ENCODE assay signal across 9 cellular contexts in genomic region chr5:140925806-140926205, GRCh38. TPM values are rescaled to one million over a fixed set of nuclear protein-coding genes. Genes with fewer than 3 reads are reported as not detected.
A peak's percentile ranks its signal among the peaks of the same experiment; 100 is the strongest.
DNase-seq lines count a peak whose midpoint lies in the region; ATAC-seq, FAIRE-seq and TF ChIP-seq lines count a peak whose summit lies in the region.
"Had no signal": no experiment of that assay in that cellular context is flagged by ENCODE, and none has a peak within 500 bp of the region (broad histone marks: within the 10 kb centered on the region; RNA-seq: fewer than 3 reads in every experiment).

No MANE protein-coding gene starts in this region.

- in situ Hi-C loops in ACHN (cut with HindIII; ENCODE audit: low pct_ligation_motif_present, low pct_unique_long_range_greater_than_20kb, low sequenced_read_pairs) = no loop called here

- H3K36me3 ChIP-seq in BE2C = no peaks in the 10 kb centered on the region
- H3K36me3 ChIP-seq in endothelial cell of umbilical vein (ENCODE audit: control insufficient read depth in 2 of 2, extremely low read depth in 1 of 2, insufficient read depth in 2 of 2, low read length in 2 of 2) = no peaks in the 10 kb centered on the region
- H3K36me3 ChIP-seq in neuronal stem cell (replicated peaks in 1 of 2; ENCODE audit: control insufficient read depth in 2 of 2, insufficient read depth in 2 of 2, low read length in 2 of 2) = peaks cover 0 to 10% of the 10 kb centered on the region in 2 donors

- H3K23ac ChIP-seq in neuronal stem cell (ENCODE audit: low read depth, low read length, poor library complexity) = no peak overlapping the region

- dilution Hi-C loops in endothelial cell of umbilical vein (cut with MboI; ENCODE audit: extremely low pct_ligation_motif_present, low sequenced_read_pairs) = no loop called here

- H3K9me1 ChIP-seq in endothelial cell of umbilical vein (replicated peaks; ENCODE audit: control insufficient read depth, extremely low read depth, insufficient read depth, low read length) = no peaks in the 10 kb centered on the region

- no peaks in the 10 kb centered on the region for H3K79me2 ChIP-seq in endothelial cell of umbilical vein (ENCODE audit: control insufficient read depth, insufficient read depth, low read length)

- no peak overlapping the region for H2BK5ac ChIP-seq in neuronal stem cell (ENCODE audit: low read length)

- H3K9me3 ChIP-seq in BE2C = no peaks in the 10 kb centered on the region
- H3K9me3 ChIP-seq in endothelial cell of umbilical vein (replicated peaks; ENCODE audit: control insufficient read depth, insufficient read depth, low read length) = no peaks in the 10 kb centered on the region
- H3K9me3 ChIP-seq in neuronal stem cell (replicated peaks in 1 of 2; ENCODE audit: control insufficient read depth in 2 of 2, insufficient read depth in 1 of 2, low read depth in 1 of 2, low read length in 2 of 2) = peaks cover 0 to 9% of the 10 kb centered on the region in 2 donors

- no peak overlapping the region for H4K91ac ChIP-seq in neuronal stem cell (ENCODE audit: low read depth, low read length, poor library complexity)

- WGBS in neuronal stem cell (ENCODE audit: extremely low coverage in 2 of 2, insufficient read length in 2 of 2, insufficient replicate concordance in 1 of 2), 2 donors = no CpG with 5 or more reads among the region's 19 CpGs

- no peak overlapping the region for H2BK12ac ChIP-seq in neuronal stem cell (ENCODE audit: low read length)

- H3K4me2 ChIP-seq in endothelial cell of umbilical vein (ENCODE audit: insufficient read depth, low read length) = no peak overlapping the region
- H3K4me2 ChIP-seq in neuronal stem cell (ENCODE audit: insufficient read depth, low read length, poor library complexity, severe bottlenecking) = peak overlapping the region; percentile 82
- H3K4me2 ChIP-seq: KMS-11 had no signal

- DNase-seq in BE2C (no peak), NCI-H2227 (lab: John Stamatoyannopoulos, UW; ENCODE audit: unreplicated experiment) (peak; percentile 33), endothelial cell of umbilical vein (ENCODE audit: low read depth, low spot score) (no peak), neuronal stem cell (ENCODE audit: low spot score) (no peak), ACHN (no peak), D721Med (ENCODE audit: insufficient read length, low spot score) (no peak), NCI-H82 (lab: John Stamatoyannopoulos, UW) (no peak)

- no peaks in the 10 kb centered on the region for H3K4me1 ChIP-seq in BE2C
- H3K4me1 ChIP-seq in endothelial cell of umbilical vein (ENCODE audit: control insufficient read depth, extremely low read depth, insufficient read depth, low read length) = peaks cover 2% of the 10 kb centered on the region
- H3K4me1 ChIP-seq in neuronal stem cell (ENCODE audit: control insufficient read depth in 2 of 2, insufficient read depth in 1 of 2, low read depth in 1 of 2, low read length in 2 of 2) = peaks cover 4 to 5% of the 10 kb centered on the region in 2 donors

- POLR2A ChIA-PET in endothelial cell of umbilical vein (lab: Charles Lee) = no interaction called here

- intact Hi-C loops in endothelial cell of umbilical vein (cut with micrococcal nuclease) = loop anchor here (1.0 to 5.0 kb wide), 2 partner anchors 44 to 115 kb away; partner anchors contain the start of gene PCDHA13

- H3K4ac ChIP-seq in neuronal stem cell (ENCODE audit: low read length) = no peak overlapping the region

- H3K9ac ChIP-seq in endothelial cell of umbilical vein (replicated peaks; ENCODE audit: extremely low read depth, insufficient read depth, low read length) (no peak overlapping the region), neuronal stem cell (ENCODE audit: low read depth, low read length, poor library complexity) (no peak overlapping the region)
- H3K9ac ChIP-seq: KMS-11 had no signal

- no peak overlapping the region for H3K14ac ChIP-seq in neuronal stem cell (ENCODE audit: low read length)

- H3K27ac ChIP-seq in endothelial cell of umbilical vein (ENCODE audit: insufficient read depth, low read depth, low read length) (no peak overlapping the region), neuronal stem cell (replicated peaks; ENCODE audit: low read length) (no peak overlapping the region)
- H3K27ac ChIP-seq: KMS-11 had no signal

- H3K79me1 ChIP-seq in neuronal stem cell (ENCODE audit: low read depth, low read length) = no peaks in the 10 kb centered on the region

- FAIRE-seq in endothelial cell of umbilical vein (lab: Jason Lieb, UNC) (no peak), D721Med (lab: Jason Lieb, UNC) (no peak)

- no TSS peak for BruUV-seq in endothelial cell of umbilical vein (replicated peaks; lab: Mats Ljungman, UMichigan)

- no peak overlapping the region for H2AK5ac ChIP-seq in neuronal stem cell (ENCODE audit: low read depth, low read length)

- H4K8ac ChIP-seq in neuronal stem cell (ENCODE audit: low read depth, low read length) = no peak overlapping the region

- H3K27me3 ChIP-seq in BE2C = no peaks in the 10 kb centered on the region
- peaks cover 23 to 25% of the 10 kb centered on the region in 2 experiments for H3K27me3 ChIP-seq in endothelial cell of umbilical vein (ENCODE audit: control insufficient read depth in 2 of 2, insufficient read depth in 2 of 2, low read length in 2 of 2)
- H3K27me3 ChIP-seq in neuronal stem cell (ENCODE audit: control insufficient read depth in 3 of 3, insufficient read depth in 3 of 3, low read depth in 1 of 3, low read length in 3 of 3) = peaks cover 0 to 23% (median 3%) of the 10 kb centered on the region in 3 experiments

- H2BK120ac ChIP-seq in neuronal stem cell (ENCODE audit: low read depth, low read length) = no peak overlapping the region

- no peak overlapping the region for H2BK15ac ChIP-seq in neuronal stem cell (ENCODE audit: low read length)

- no peaks in the 10 kb centered on the region for H4K20me1 ChIP-seq in endothelial cell of umbilical vein (replicated peaks; ENCODE audit: control insufficient read depth, extremely low read depth, insufficient read depth, low read length)

- no peak for TF ChIP-seq CTCF in BE2C (IDR thresholded peaks at IDR 0.05; ENCODE audit: low read depth, low read length)
- no peak for TF ChIP-seq CTCF in endothelial cell of umbilical vein (IDR thresholded peaks at IDR 0.05; ENCODE audit: extremely low read depth in 1 of 2, insufficient read depth in 1 of 2, low read depth in 1 of 2, low read length in 2 of 2)
- no peak for TF ChIP-seq CTCF in D721Med (IDR thresholded peaks at IDR 0.05; ENCODE audit: insufficient read depth, missing control alignments)

- no peak for ATAC-seq in GM18907 (IDR thresholded peaks at IDR 0.05; ENCODE audit: unreplicated experiment)

- H3K4me3 ChIP-seq in BE2C (ENCODE audit: low read depth, low read length) (peak overlapping the region; percentile 78), endothelial cell of umbilical vein (replicated peaks in 1 of 3; ENCODE audit: insufficient read depth in 1 of 3, low read depth in 1 of 3, low read length in 3 of 3) (no peak overlapping the region), neuronal stem cell (ENCODE audit: low read length in 2 of 2) (peak overlapping the region; percentile 61 to 85)

- CTCF ChIA-PET in endothelial cell of umbilical vein (lab: Charles Lee) = interaction anchor here (1.5 to 2.4 kb wide), 3 partner anchors 102 to 114 kb away, joined by 4 to 34 read pairs (median 8); no protein-coding TSS in a partner anchor

- no peak for TF ChIP-seq POLR2A in endothelial cell of umbilical vein (IDR thresholded peaks at IDR 0.05; ENCODE audit: low read depth, low read length)

- H2AFZ ChIP-seq in endothelial cell of umbilical vein (ENCODE audit: low read depth, low read length) (no peak overlapping the region), neuronal stem cell (ENCODE audit: low read length) (peak overlapping the region; percentile 96)

- no peak overlapping the region for H3K18ac ChIP-seq in neuronal stem cell (ENCODE audit: low read length)

RNA-seq across cellular contexts. Expression of gene PCDHAC1, which starts 0.3 kb away (rescaled TPM):
- 7.4 TPM for polyA plus RNA-seq in BE2C (2012; ENCODE audit: insufficient read depth, insufficient read length, low read depth)
- total RNA-seq in endothelial cell of umbilical vein = not detected in 2 replicates
- polyA plus RNA-seq in endothelial cell of umbilical vein = not detected in 2 replicates
- 0.01 TPM in 1 of 2 replicates, not detected in the other for polyA plus RNA-seq in endothelial cell of umbilical vein (2011; cell fraction: cytosol; rRNA removed)
- polyA plus RNA-seq in endothelial cell of umbilical vein (2011; cell fraction: nucleus; rRNA removed) = 0.03 and 0.08 TPM in 2 replicates
- not detected in 2 replicates for polyA plus RNA-seq in endothelial cell of umbilical vein (2012)
- 0.08 and 0.17 TPM in 2 replicates for polyA minus RNA-seq in endothelial cell of umbilical vein
- not detected for polyA minus RNA-seq in endothelial cell of umbilical vein (2011; cell fraction: cytosol; rRNA and poly(A)+ RNA removed)
- 0.19 TPM in 1 of 2 replicates, not detected in the other for polyA minus RNA-seq in endothelial cell of umbilical vein (2011; cell fraction: nucleus; rRNA and poly(A)+ RNA removed)
- polyA plus RNA-seq in neuronal stem cell (2013, experiment 1 of 2) = 0.63 TPM
- 0.82 TPM for polyA plus RNA-seq in neuronal stem cell (2013, experiment 2 of 2)

RNA-seq across cellular contexts. Expression of gene PCDHAC2, which starts 40.5 kb away (rescaled TPM):
- polyA plus RNA-seq in BE2C (2012; ENCODE audit: insufficient read depth, insufficient read length, low read depth) = 15.4 TPM
- total RNA-seq in endothelial cell of umbilical vein = 0.90 and 1.00 TPM in 2 replicates
- polyA plus RNA-seq in endothelial cell of umbilical vein = 0.97 and 1.2 TPM in 2 replicates
- polyA plus RNA-seq in endothelial cell of umbilical vein (2011; cell fraction: cytosol; rRNA removed) = 0.66 and 0.77 TPM in 2 replicates
- polyA plus RNA-seq in endothelial cell of umbilical vein (2011; cell fraction: nucleus; rRNA removed) = 0.42 and 0.58 TPM in 2 replicates
- polyA plus RNA-seq in endothelial cell of umbilical vein (2012) = 0.24 and 0.60 TPM in 2 replicates
- 3.7 and 4.9 TPM in 2 replicates for polyA minus RNA-seq in endothelial cell of umbilical vein
- not detected for polyA minus RNA-seq in endothelial cell of umbilical vein (2011; cell fraction: cytosol; rRNA and poly(A)+ RNA removed)
- 1.4 and 1.9 TPM in 2 replicates for polyA minus RNA-seq in endothelial cell of umbilical vein (2011; cell fraction: nucleus; rRNA and poly(A)+ RNA removed)
- 6.4 TPM for polyA plus RNA-seq in neuronal stem cell (2013, experiment 1 of 2)
- 7.4 TPM for polyA plus RNA-seq in neuronal stem cell (2013, experiment 2 of 2)

RNA-seq across cellular contexts. Expression of gene PCDHA13, which starts 43.9 kb away (rescaled TPM):
- 2.1 TPM for polyA plus RNA-seq in BE2C (2012; ENCODE audit: insufficient read depth, insufficient read length, low read depth)
- total RNA-seq in endothelial cell of umbilical vein = not detected in 2 replicates
- not detected in 2 replicates for polyA plus RNA-seq in endothelial cell of umbilical vein
- 0.01 TPM in 1 of 2 replicates, not detected in the other for polyA plus RNA-seq in endothelial cell of umbilical vein (2011; cell fraction: cytosol; rRNA removed)
- 0.08 TPM in 1 of 2 replicates, not detected in the other for polyA plus RNA-seq in endothelial cell of umbilical vein (2011; cell fraction: nucleus; rRNA removed)
- polyA plus RNA-seq in endothelial cell of umbilical vein (2012) = not detected in 2 replicates
- polyA minus RNA-seq in endothelial cell of umbilical vein = 0.15 TPM in 1 of 2 replicates, not detected in the other
- polyA minus RNA-seq in endothelial cell of umbilical vein (2011; cell fraction: cytosol; rRNA and poly(A)+ RNA removed) = not detected
- 0.19 and 0.29 TPM in 2 replicates for polyA minus RNA-seq in endothelial cell of umbilical vein (2011; cell fraction: nucleus; rRNA and poly(A)+ RNA removed)
- 0.08 TPM for polyA plus RNA-seq in neuronal stem cell (2013, experiment 1 of 2)
- polyA plus RNA-seq in neuronal stem cell (2013, experiment 2 of 2) = 0.10 TPM

RNA-seq across cellular contexts. Expression of gene PCDHA12, which starts 50.7 kb away (rescaled TPM):
- polyA plus RNA-seq in BE2C (2012; ENCODE audit: insufficient read depth, insufficient read length, low read depth) = 6.4 TPM
- total RNA-seq in endothelial cell of umbilical vein = not detected in 2 replicates
- polyA plus RNA-seq in endothelial cell of umbilical vein = 0.03 TPM in 1 of 2 replicates, not detected in the other
- polyA plus RNA-seq in endothelial cell of umbilical vein (2011; cell fraction: cytosol; rRNA removed) = not detected in 2 replicates
- 0.08 TPM in 2 replicates for polyA plus RNA-seq in endothelial cell of umbilical vein (2011; cell fraction: nucleus; rRNA removed)
- not detected in 2 replicates for polyA plus RNA-seq in endothelial cell of umbilical vein (2012)
- 0.04 and 0.46 TPM in 2 replicates for polyA minus RNA-seq in endothelial cell of umbilical vein
- not detected for polyA minus RNA-seq in endothelial cell of umbilical vein (2011; cell fraction: cytosol; rRNA and poly(A)+ RNA removed)
- 0.24 and 0.53 TPM in 2 replicates for polyA minus RNA-seq in endothelial cell of umbilical vein (2011; cell fraction: nucleus; rRNA and poly(A)+ RNA removed)
- polyA plus RNA-seq in neuronal stem cell (2013, experiment 1 of 2) = 3.4 TPM
- 3.5 TPM for polyA plus RNA-seq in neuronal stem cell (2013, experiment 2 of 2)

RNA-seq across cellular contexts. Expression of gene PCDHA11, which starts 57.0 kb away (rescaled TPM):
- polyA plus RNA-seq in BE2C (2012; ENCODE audit: insufficient read depth, insufficient read length, low read depth) = 7.9 TPM
- total RNA-seq in endothelial cell of umbilical vein = 0.12 TPM in 1 of 2 replicates, not detected in the other
- polyA plus RNA-seq in endothelial cell of umbilical vein = 0.03 TPM in 1 of 2 replicates, not detected in the other
- polyA plus RNA-seq in endothelial cell of umbilical vein (2011; cell fraction: cytosol; rRNA removed) = 0.01 TPM in 2 replicates
- 0.05 TPM in 1 of 2 replicates, not detected in the other for polyA plus RNA-seq in endothelial cell of umbilical vein (2011; cell fraction: nucleus; rRNA removed)
- polyA plus RNA-seq in endothelial cell of umbilical vein (2012) = not detected in 2 replicates
- 0.11 TPM in 1 of 2 replicates, not detected in the other for polyA minus RNA-seq in endothelial cell of umbilical vein
- polyA minus RNA-seq in endothelial cell of umbilical vein (2011; cell fraction: cytosol; rRNA and poly(A)+ RNA removed) = not detected
- polyA minus RNA-seq in endothelial cell of umbilical vein (2011; cell fraction: nucleus; rRNA and poly(A)+ RNA removed) = 0.29 and 0.91 TPM in 2 replicates
- polyA plus RNA-seq in neuronal stem cell (2013, experiment 1 of 2) = 1.8 TPM
- polyA plus RNA-seq in neuronal stem cell (2013, experiment 2 of 2) = 2.0 TPM

Comparison
In these comparisons a context has a peak if more than half of its experiments do, and no peak if none do; other contexts are left out.
1. H3K4me3 ChIP-seq: peak in BE2C (single experiment) and neuronal stem cell (2 of 2); none in endothelial cell of umbilical vein (0 of 3).